Comparison of ENCODE assay signal across 9 cellular contexts in genomic region chr4:108512615-108513505, GRCh38.
DNase-seq lines count a peak whose midpoint lies in the region; ATAC-seq and TF ChIP-seq lines count a peak whose summit lies in the region.
"Had no signal": no experiment of that assay in that cellular context is flagged by ENCODE, and none has a peak within 500 bp of the region (broad histone marks: within the 10 kb centered on the region; RNA-seq: fewer than 3 reads in every experiment).

No MANE protein-coding gene starts in this region.

- CTCF ChIA-PET in activated CD8-positive, alpha-beta T cell treated with anti-CD3 and anti-CD28 coated beads, Interleukin-2, amount 10 ng/mL, durations not matched to agents 7 days and 5 days (lab: Charles Lee), result interaction anchor here (0.7 to 2.0 kb wide), 32 partner anchors 10 to 499 kb away, joined by 3 to 16 read pairs (median 4); partner anchors contain the start of gene LEF1

- TF ChIP-seq POLR2A in NB4 (IDR thresholded peaks at IDR 0.05; ENCODE audit: extremely low read depth, insufficient read length) (no peak), prostate gland (IDR thresholded peaks at IDR 0.05) (no peak)

- POLR2A ChIA-PET in activated CD8-positive, alpha-beta T cell treated with anti-CD3 and anti-CD28 coated beads, Interleukin-2, amount 10 ng/mL, durations not matched to agents 7 days and 5 days (lab: Charles Lee), result interaction anchor here (1.2 kb wide), 1 partner anchor 340 kb away, joined by 3 read pairs; no protein-coding TSS in a partner anchor

- TF ChIP-seq CTCF in NB4 (IDR thresholded peaks at IDR 0.05; ENCODE audit: low read depth, low read length) (no peak), prostate gland (IDR thresholded peaks at IDR 0.05) (peak in 3 of 4 experiments; percentile 18 to 39 (median 33))

- H3K4me1 ChIP-seq in prostate gland (replicated peaks), result no peaks in the 10 kb centered on the region

- H3K36me3 Mint-ChIP-seq in activated CD8-positive, alpha-beta T cell treated with anti-CD3 and anti-CD28 coated beads, Interleukin-2, amount 10 ng/mL, durations not matched to agents 7 days and 5 days (ENCODE audit: low read depth), result no peaks in the 10 kb centered on the region

- peak; percentile 94 for ATAC-seq in activated CD8-positive, alpha-beta T cell treated with anti-CD3 and anti-CD28 coated beads, Interleukin-2, amount 10 ng/mL, durations not matched to agents 7 days and 5 days
- ATAC-seq in GM19351 (IDR thresholded peaks at IDR 0.05; ENCODE audit: unreplicated experiment), result no peak
- ATAC-seq in HG02852 (IDR thresholded peaks at IDR 0.05; ENCODE audit: unreplicated experiment), result no peak

- H3K27me3 Mint-ChIP-seq in activated CD8-positive, alpha-beta T cell treated with anti-CD3 and anti-CD28 coated beads, Interleukin-2, amount 10 ng/mL, durations not matched to agents 7 days and 5 days (ENCODE audit: low read depth), result peaks cover 6% of the 10 kb centered on the region

- peak overlapping the region; percentile 59 for H3K4me3 Mint-ChIP-seq in activated CD8-positive, alpha-beta T cell treated with anti-CD3 and anti-CD28 coated beads, Interleukin-2, amount 10 ng/mL, durations not matched to agents 7 days and 5 days

- DNase-seq in DMS 273 treated with DMSO at 0.1 percent for 48 hours (lab: John Stamatoyannopoulos, UW) (peak; percentile 7), NB4 (ENCODE audit: low read depth) (peak; percentile 3), fibroblast of peridontal ligament (ENCODE audit: extremely low read depth) (peak; percentile 77), prostate gland (ENCODE audit: low spot score) (peak; percentile 44), SHP77 treated with DMSO at 0.1 percent for 48 hours (lab: John Stamatoyannopoulos, UW) (no peak)
- peak; percentile 69 for DNase-seq in activated CD8-positive, alpha-beta T cell treated with anti-CD3 and anti-CD28 coated beads, Interleukin-2, amount 10 ng/mL, durations not matched to agents 7 days and 5 days

- no peaks in the 10 kb centered on the region for H3K9me3 ChIP-seq in prostate gland
- H3K9me3 ChIP-seq: neutrophil had no signal

- intact Hi-C loops in prostate gland (cut with DNase I), result no loop called here

- H3K27me3 ChIP-seq in prostate gland (replicated peaks; ENCODE audit: insufficient read depth), result no peaks in the 10 kb centered on the region
- H3K27me3 ChIP-seq: neutrophil had no signal

- no peaks in the 10 kb centered on the region for H3K9me3 Mint-ChIP-seq in activated CD8-positive, alpha-beta T cell treated with anti-CD3 and anti-CD28 coated beads, Interleukin-2, amount 10 ng/mL, durations not matched to agents 7 days and 5 days (ENCODE audit: insufficient read depth)

- H3K27ac ChIP-seq in prostate gland, result no peak overlapping the region
- H3K27ac ChIP-seq: neutrophil had no signal

- WGBS in prostate gland, result 19% methylated on average over 17 of the region's 17 CpGs

- H3K27ac Mint-ChIP-seq in activated CD8-positive, alpha-beta T cell treated with anti-CD3 and anti-CD28 coated beads, Interleukin-2, amount 10 ng/mL, durations not matched to agents 7 days and 5 days, result no peak overlapping the region

- H3K4me3 ChIP-seq in NB4 (ENCODE audit: low read depth, low read length), result no peak overlapping the region
- H3K4me3 ChIP-seq in prostate gland, result no peak overlapping the region

- peaks cover 17% of the 10 kb centered on the region for H3K4me1 Mint-ChIP-seq in activated CD8-positive, alpha-beta T cell treated with anti-CD3 and anti-CD28 coated beads, Interleukin-2, amount 10 ng/mL, durations not matched to agents 7 days and 5 days (ENCODE audit: low read depth)

- no peaks in the 10 kb centered on the region for H3K36me3 ChIP-seq in prostate gland
- H3K36me3 ChIP-seq: neutrophil had no signal
